In genomic region chr5:53490747-53491146, GRCh38 we compare ENCODE assay signal across 13 cellular contexts. TPM values are rescaled to one million over a fixed set of nuclear protein-coding genes. Genes with fewer than 3 reads are reported as not detected.
A peak's percentile ranks its signal among the peaks of the same experiment; 100 is the strongest.
DNase-seq lines count a peak whose midpoint lies in the region; ATAC-seq and TF ChIP-seq lines count a peak whose summit lies in the region.
"Had no signal": no experiment of that assay in that cellular context is flagged by ENCODE, and none has a peak within 500 bp of the region (broad histone marks: within the 10 kb centered on the region; RNA-seq: fewer than 3 reads in every experiment).

No MANE protein-coding gene starts in this region.

- H3K27me3 ChIP-seq in RWPE2 (ENCODE audit: insufficient read depth, poor library complexity, severe bottlenecking) (no peaks in the 10 kb centered on the region), gastrocnemius medialis (no peaks in the 10 kb centered on the region), BE2C (peaks cover 6% of the 10 kb centered on the region; the same call in 1 of the 2 replicates), ascending aorta (no peaks in the 10 kb centered on the region)

- peaks cover 14% of the 10 kb centered on the region for H3K4me1 ChIP-seq in RWPE2 (ENCODE audit: insufficient read depth, poor library complexity, severe bottlenecking)
- peaks cover 8 to 9% of the 10 kb centered on the region in 2 donors for H3K4me1 ChIP-seq in gastrocnemius medialis
- no peaks in the 10 kb centered on the region for H3K4me1 ChIP-seq in BE2C
- H3K4me1 ChIP-seq in ascending aorta, result peaks cover 0 to 8% of the 10 kb centered on the region in 2 donors

- DNase-seq in NCI-H2171 treated with DMSO at 0.1 percent for 48 hours (lab: John Stamatoyannopoulos, UW) (peak; percentile 24), NCI-H2171 (lab: John Stamatoyannopoulos, UW) (no peak), RWPE2 (ENCODE audit: low spot score) (peak; percentile 65), fibroblast of pulmonary artery (ENCODE audit: low read depth) (peak; percentile 68), gastrocnemius medialis (peak in 1 of 2 donors; percentile 35), BE2C (no peak), ascending aorta (ENCODE audit: low spot score in 2 of 2) (no peak)
- DNase-seq: AML-193; NCI-H1930; stimulated activated CD4-positive, alpha-beta T cell treated with anti-CD3 and anti-CD28 coated beads, Interleukin-4, amount 100 ng/mL, for 4 hours had no signal

- H3K9me3 ChIP-seq in RWPE2 (ENCODE audit: severe bottlenecking), result no peaks in the 10 kb centered on the region
- no peaks in the 10 kb centered on the region for H3K9me3 ChIP-seq in gastrocnemius medialis
- no peaks in the 10 kb centered on the region for H3K9me3 ChIP-seq in BE2C
- no peaks in the 10 kb centered on the region for H3K9me3 ChIP-seq in ascending aorta
- H3K9me3 ChIP-seq: neutrophil had no signal

- in situ Hi-C loops in gastrocnemius medialis (cut with MboI; ENCODE audit: low sequenced_read_pairs in 4 of 4), result no loop called here

- ATAC-seq in RWPE2 (ENCODE audit: low read depth), result peak; percentile 63
- peak; percentile 69 to 95 for ATAC-seq in gastrocnemius medialis
- no peak for ATAC-seq in GM21515 (IDR thresholded peaks at IDR 0.05; ENCODE audit: unreplicated experiment)

- H3K4me3 ChIP-seq in RWPE2 (ENCODE audit: severe bottlenecking) (no peak overlapping the region), fibroblast of pulmonary artery (replicated peaks; ENCODE audit: low read depth, low read length) (no peak overlapping the region), gastrocnemius medialis (no peak overlapping the region), BE2C (ENCODE audit: low read depth, low read length) (no peak overlapping the region), ascending aorta (no peak overlapping the region)

- intact Hi-C loops in gastrocnemius medialis (cut with DNase I; ENCODE audit: low total_unique reads), result no loop called here
- intact Hi-C loops in ascending aorta (cut with DNase I), result no loop called here

- peak overlapping the region; percentile 38 for H3K27ac ChIP-seq in RWPE2 (ENCODE audit: poor library complexity, severe bottlenecking)
- peak overlapping the region in 3 of 4 donors; percentile 16 to 34 (median 30) for H3K27ac ChIP-seq in gastrocnemius medialis
- H3K27ac ChIP-seq in ascending aorta, result peak overlapping the region in 1 of 2 donors; percentile 43
- H3K27ac ChIP-seq: neutrophil, VCaP had no signal

- H3K36me3 ChIP-seq in RWPE2 (ENCODE audit: low read depth) (peaks cover 13% of the 10 kb centered on the region), gastrocnemius medialis (no peaks in the 10 kb centered on the region), BE2C (no peaks in the 10 kb centered on the region), ascending aorta (no peaks in the 10 kb centered on the region)
- H3K36me3 ChIP-seq: neutrophil had no signal

- TF ChIP-seq CTCF in RWPE2 (IDR thresholded peaks at IDR 0.05; ENCODE audit: poor library complexity, severe bottlenecking), result no peak
- TF ChIP-seq CTCF in fibroblast of pulmonary artery (IDR thresholded peaks at IDR 0.05; ENCODE audit: low read length, missing control alignments), result no peak
- no peak for TF ChIP-seq CTCF in gastrocnemius medialis (IDR thresholded peaks at IDR 0.05 in 4 of 5, conservative IDR thresholded peaks at IDR 0.05 in 1 of 5)
- no peak for TF ChIP-seq CTCF in BE2C (IDR thresholded peaks at IDR 0.05; ENCODE audit: low read depth, low read length)
- TF ChIP-seq CTCF in ascending aorta (IDR thresholded peaks at IDR 0.05), result no peak

- TF ChIP-seq POLR2A in gastrocnemius medialis (IDR thresholded peaks at IDR 0.05), result no peak

RNA-seq across cellular contexts. Expression of gene FST, which starts 10.3 kb away (rescaled TPM):
- 1 to 10 TPM; 2.0 to 3.4 (median 2.3) TPM for total RNA-seq in gastrocnemius medialis
- not detected for polyA plus RNA-seq in BE2C (2012; ENCODE audit: insufficient read depth, insufficient read length, low read depth)
- 0.21 TPM for total RNA-seq in ascending aorta

Comparison
In these comparisons a context has a peak if more than half of its experiments do, and no peak if none do; other contexts are left out.
1. DNase-seq: peak in NCI-H2171 treated with DMSO at 0.1 percent for 48 hours (single experiment), RWPE2 (single experiment) and fibroblast of pulmonary artery (single experiment); none in NCI-H2171 (single experiment), BE2C (single experiment) and ascending aorta (0 of 2).